Comparison of ENCODE assay signal across 11 cellular contexts in genomic region chr7:158803226-158803944, GRCh38. TPM values are rescaled to one million over a fixed set of nuclear protein-coding genes. Genes with fewer than 3 reads are reported as not detected.
A peak's percentile ranks its signal among the peaks of the same experiment; 100 is the strongest.
DNase-seq lines count a peak whose midpoint lies in the region; ATAC-seq and TF ChIP-seq lines count a peak whose summit lies in the region.
"Had no signal": no experiment of that assay in that cellular context is flagged by ENCODE, and none has a peak within 500 bp of the region (broad histone marks: within the 10 kb centered on the region; RNA-seq: fewer than 3 reads in every experiment).

No MANE protein-coding gene starts in this region.

- H3K27ac Mint-ChIP-seq in activated CD4-positive, alpha-beta T cell treated with anti-CD3 and anti-CD28 coated beads, Interleukin-2, amount 10 ng/mL, durations not matched to agents 24 days and 14 days: peak overlapping the region; percentile 45
- peak overlapping the region; percentile 63 for H3K27ac Mint-ChIP-seq in activated CD8-positive, alpha-beta T cell treated with anti-CD3 and anti-CD28 coated beads for 36 hours

- peaks cover 52% of the 10 kb centered on the region for H3K79me2 ChIP-seq in fibroblast of lung (ENCODE audit: control insufficient read depth, insufficient read depth, low read length)

- peaks cover 48% of the 10 kb centered on the region for H3K36me3 Mint-ChIP-seq in activated CD4-positive, alpha-beta T cell treated with anti-CD3 and anti-CD28 coated beads, Interleukin-2, amount 10 ng/mL, durations not matched to agents 24 days and 14 days (ENCODE audit: low read depth)
- peaks cover 46% of the 10 kb centered on the region for H3K36me3 Mint-ChIP-seq in activated CD8-positive, alpha-beta T cell treated with anti-CD3 and anti-CD28 coated beads for 36 hours (ENCODE audit: low read depth)

- H3K9me3 ChIP-seq in fibroblast of lung (ENCODE audit: control insufficient read depth, insufficient read depth, low read depth, low read length): no peaks in the 10 kb centered on the region
- no peaks in the 10 kb centered on the region for H3K9me3 ChIP-seq in subcutaneous abdominal adipose tissue (ENCODE audit: control insufficient read depth in 5 of 5, low read length in 5 of 5)

- peak overlapping the region; percentile 49 for H3K4me3 Mint-ChIP-seq in activated CD4-positive, alpha-beta T cell treated with anti-CD3 and anti-CD28 coated beads, Interleukin-2, amount 10 ng/mL, durations not matched to agents 24 days and 14 days
- H3K4me3 Mint-ChIP-seq in activated CD8-positive, alpha-beta T cell treated with anti-CD3 and anti-CD28 coated beads for 36 hours: no peak overlapping the region

- no peaks in the 10 kb centered on the region for H3K27me3 ChIP-seq in fibroblast of lung (ENCODE audit: control insufficient read depth, insufficient read depth, low read length)
- H3K27me3 ChIP-seq in subcutaneous abdominal adipose tissue (ENCODE audit: control insufficient read depth in 5 of 5, insufficient read depth in 4 of 5, low read length in 5 of 5): no peaks in the 10 kb centered on the region

- H3K27ac ChIP-seq in fibroblast of lung (ENCODE audit: insufficient read depth, low read length): peak overlapping the region; percentile 61
- peak overlapping the region; percentile 77 for H3K27ac ChIP-seq in subcutaneous abdominal adipose tissue (ENCODE audit: low read depth, low read length)

- no peaks in the 10 kb centered on the region for H4K20me1 ChIP-seq in fibroblast of lung (ENCODE audit: control insufficient read depth, extremely low read depth, insufficient read depth, low read length)

- H3K27me3 Mint-ChIP-seq in activated CD4-positive, alpha-beta T cell treated with anti-CD3 and anti-CD28 coated beads, Interleukin-2, amount 10 ng/mL, durations not matched to agents 24 days and 14 days: no peaks in the 10 kb centered on the region
- H3K27me3 Mint-ChIP-seq in activated CD8-positive, alpha-beta T cell treated with anti-CD3 and anti-CD28 coated beads for 36 hours: no peaks in the 10 kb centered on the region

- H3K9me3 Mint-ChIP-seq in activated CD4-positive, alpha-beta T cell treated with anti-CD3 and anti-CD28 coated beads, Interleukin-2, amount 10 ng/mL, durations not matched to agents 24 days and 14 days: no peaks in the 10 kb centered on the region
- H3K9me3 Mint-ChIP-seq in activated CD8-positive, alpha-beta T cell treated with anti-CD3 and anti-CD28 coated beads for 36 hours: peaks cover 9% of the 10 kb centered on the region

- CTCF ChIA-PET in activated CD8-positive, alpha-beta T cell treated with anti-CD3 and anti-CD28 coated beads for 36 hours (lab: Charles Lee): no interaction called here

- H3K9ac ChIP-seq in fibroblast of lung (ENCODE audit: insufficient read depth, low read length): no peak overlapping the region
- no peak overlapping the region for H3K9ac ChIP-seq in subcutaneous abdominal adipose tissue (ENCODE audit: low read length in 5 of 5)

- H3K4me3 ChIP-seq in fibroblast of lung (replicated peaks in 1 of 4; ENCODE audit: control extremely low read depth in 1 of 4, insufficient read depth in 1 of 4, low read depth in 3 of 4, low read length in 4 of 4) (no peak overlapping the region), subcutaneous abdominal adipose tissue (ENCODE audit: low read depth in 1 of 5, low read length in 5 of 5) (no peak overlapping the region)

- no peak for ATAC-seq in activated CD8-positive, alpha-beta T cell treated with anti-CD3 and anti-CD28 coated beads for 36 hours

- H3K4me1 ChIP-seq in fibroblast of lung (ENCODE audit: control insufficient read depth, extremely low read depth, insufficient read depth, low read length): peaks cover 7% of the 10 kb centered on the region
- H3K4me1 ChIP-seq in subcutaneous abdominal adipose tissue (ENCODE audit: control insufficient read depth in 5 of 5, insufficient read depth in 5 of 5, low read length in 5 of 5): peaks cover 0 to 36% (median 24%) of the 10 kb centered on the region in 5 donors

- POLR2A ChIA-PET in activated CD8-positive, alpha-beta T cell treated with anti-CD3 and anti-CD28 coated beads for 36 hours (lab: Charles Lee): interaction anchor here (0.6 to 1.3 kb wide), 3 partner anchors 10 to 140 kb away, joined by 3 to 4 read pairs (median 4); no protein-coding TSS in a partner anchor

- intact Hi-C loops in activated CD4-positive, alpha-beta T cell treated with anti-CD3 and anti-CD28 coated beads, Interleukin-2, amount 10 ng/mL, durations not matched to agents 24 days and 14 days (cut with micrococcal nuclease): no loop called here
- intact Hi-C loops in activated CD8-positive, alpha-beta T cell treated with anti-CD3 and anti-CD28 coated beads for 36 hours (cut with micrococcal nuclease): no loop called here
- intact Hi-C loops in cardiac septum (cut with DNase I): no loop called here

- TF ChIP-seq CTCF in activated CD8-positive, alpha-beta T cell treated with anti-CD3 and anti-CD28 coated beads for 36 hours (IDR thresholded peaks at IDR 0.05): no peak
- TF ChIP-seq CTCF in fibroblast of lung (conservative IDR thresholded peaks at IDR 0.05 in 1 of 2, IDR thresholded peaks at IDR 0.05 in 1 of 2; ENCODE audit: low read depth in 1 of 2, low read length in 2 of 2): no peak

- H3K4me2 ChIP-seq in fibroblast of lung (ENCODE audit: extremely low read depth, insufficient read depth, low read length): no peak overlapping the region

- H3K36me3 ChIP-seq in fibroblast of lung (ENCODE audit: control insufficient read depth, insufficient read depth, low read length) (no peaks in the 10 kb centered on the region), subcutaneous abdominal adipose tissue (ENCODE audit: control insufficient read depth in 5 of 5, insufficient read depth in 5 of 5, low read length in 5 of 5) (peaks cover 0 to 7% (median 6%) of the 10 kb centered on the region in 5 donors)

- peaks cover 28% of the 10 kb centered on the region for H3K4me1 Mint-ChIP-seq in activated CD4-positive, alpha-beta T cell treated with anti-CD3 and anti-CD28 coated beads, Interleukin-2, amount 10 ng/mL, durations not matched to agents 24 days and 14 days
- peaks cover 56% of the 10 kb centered on the region for H3K4me1 Mint-ChIP-seq in activated CD8-positive, alpha-beta T cell treated with anti-CD3 and anti-CD28 coated beads for 36 hours (ENCODE audit: low read depth)

- H2AFZ ChIP-seq in fibroblast of lung (ENCODE audit: low read length): no peak overlapping the region

- no peak for DNase-seq in activated CD4-positive, alpha-beta T cell treated with anti-CD3 and anti-CD28 coated beads, Interleukin-2, amount 10 ng/mL, durations not matched to agents 24 days and 14 days
- no peak for DNase-seq in activated CD4-positive, alpha-beta T cell treated with anti-CD3 and anti-CD28 coated beads, Interleukin-2, amount 50 U/mL, for 4 hours
- DNase-seq in activated CD8-positive, alpha-beta T cell treated with anti-CD3 and anti-CD28 coated beads for 36 hours: no peak
- DNase-seq in fibroblast of lung (ENCODE audit: low read depth in 2 of 2): no peak
- no peak for DNase-seq in cerebellum (ENCODE audit: low spot score)
- DNase-seq in cardiac septum (ENCODE audit: low spot score): no peak
- DNase-seq in Kasumi-1 (lab: John Stamatoyannopoulos, UW): no peak
- DNase-seq: NCI-H1092, NCI-H69, nucleus accumbens had no signal

RNA-seq across cellular contexts. Expression of gene ESYT2, which starts 25.9 kb away (rescaled TPM):
- 60.3 and 61.3 TPM in 2 replicates for total RNA-seq in activated CD4-positive, alpha-beta T cell treated with anti-CD3 and anti-CD28 coated beads, Interleukin-2, amount 10 ng/mL, durations not matched to agents 24 days and 14 days
- 10 to 100 TPM; 55.5 to 56.6 TPM for total RNA-seq in activated CD8-positive, alpha-beta T cell treated with anti-CD3 and anti-CD28 coated beads for 36 hours
- total RNA-seq in fibroblast of lung (83.0 and 93.0 TPM in 2 replicates), cerebellum (41.6 TPM), cardiac septum (45.6 TPM)
- 42.7 and 66.0 TPM in 2 replicates for polyA plus RNA-seq in fibroblast of lung
- 35.8 and 50.3 TPM in 2 replicates for polyA plus RNA-seq in fibroblast of lung (2012)
- 27.9 and 68.7 TPM in 2 replicates for polyA minus RNA-seq in fibroblast of lung (ENCODE audit: low replicate concordance)

RNA-seq across cellular contexts. Expression of gene DYNC2I1, which starts 53.0 kb away (rescaled TPM):
- total RNA-seq in activated CD4-positive, alpha-beta T cell treated with anti-CD3 and anti-CD28 coated beads, Interleukin-2, amount 10 ng/mL, durations not matched to agents 24 days and 14 days: 13.6 and 13.9 TPM in 2 replicates
- 10 to 100 TPM; 14.8 to 17.0 TPM for total RNA-seq in activated CD8-positive, alpha-beta T cell treated with anti-CD3 and anti-CD28 coated beads for 36 hours
- 4.9 and 8.3 TPM in 2 replicates for total RNA-seq in fibroblast of lung
- 5.1 and 8.5 TPM in 2 replicates for polyA plus RNA-seq in fibroblast of lung
- 7.9 and 10.4 TPM in 2 replicates for polyA plus RNA-seq in fibroblast of lung (2012)
- polyA minus RNA-seq in fibroblast of lung (ENCODE audit: low replicate concordance): 1.8 and 7.1 TPM in 2 replicates
- 15.9 TPM for total RNA-seq in cerebellum
- total RNA-seq in cardiac septum: 24.8 TPM
